In genomic region chr1:204574856-204575145, GRCh38 we compare ENCODE assay signal across 15 cellular contexts. TPM values are rescaled to one million over a fixed set of nuclear protein-coding genes. Genes with fewer than 3 reads are reported as not detected.
A peak's percentile ranks its signal among the peaks of the same experiment; 100 is the strongest.
DNase-seq lines count a peak whose midpoint lies in the region; TF ChIP-seq lines count a peak whose summit lies in the region.
"Had no signal": no experiment of that assay in that cellular context is flagged by ENCODE, and none has a peak within 500 bp of the region (broad histone marks: within the 10 kb centered on the region; RNA-seq: fewer than 3 reads in every experiment).

No MANE protein-coding gene starts in this region.

- H3K79me1 ChIP-seq in trophoblast cell (ENCODE audit: low read length): peaks cover 21% of the 10 kb centered on the region

- no peak for TF ChIP-seq CTCF in fibroblast of villous mesenchyme (IDR thresholded peaks at IDR 0.05; ENCODE audit: insufficient read depth, low read depth, low read length)

- H3K4ac ChIP-seq in trophoblast cell (ENCODE audit: low read depth, low read length): no peak overlapping the region

- H3K27ac ChIP-seq in HUES64 (ENCODE audit: low read depth, low read length) (peak overlapping the region; percentile 50; the same call in 1 of the 2 replicates), trophoblast cell (ENCODE audit: low read depth, low read length) (no peak overlapping the region)
- H3K27ac ChIP-seq: gastrocnemius medialis had no signal

- peak overlapping the region; percentile 52 for H3K14ac ChIP-seq in trophoblast cell (ENCODE audit: low read length)

- no peak overlapping the region for H3K18ac ChIP-seq in trophoblast cell (ENCODE audit: low read length)

- no peak overlapping the region for H3K4me2 ChIP-seq in trophoblast cell (ENCODE audit: low read length)

- H3K9me3 ChIP-seq in HUES64 (ENCODE audit: insufficient read depth, low read depth, low read length): no peaks in the 10 kb centered on the region
- no peaks in the 10 kb centered on the region for H3K9me3 ChIP-seq in trophoblast cell (ENCODE audit: insufficient read depth, low read depth, low read length)
- H3K9me3 ChIP-seq: gastrocnemius medialis had no signal

- H3K4me1 ChIP-seq in HUES64 (ENCODE audit: insufficient read depth, low read length) (peaks cover 64% of the 10 kb centered on the region), trophoblast cell (ENCODE audit: control insufficient read depth in 1 of 2, insufficient read depth in 2 of 2, low read length in 2 of 2) (peaks cover 25 to 39% of the 10 kb centered on the region in 2 experiments)
- H3K4me1 ChIP-seq: gastrocnemius medialis had no signal

- peak overlapping the region; percentile 65 for H2BK120ac ChIP-seq in trophoblast cell (ENCODE audit: insufficient read depth, low read length, poor library complexity)

- WGBS in HUES64: 70% methylated on average over 3 of the region's 3 CpGs
- no CpG with 5 or more reads among the region's 3 CpGs for WGBS in trophoblast cell (ENCODE audit: extremely low coverage, insufficient coverage, insufficient read length)

- no peaks in the 10 kb centered on the region for H3K36me3 ChIP-seq in HUES64 (ENCODE audit: insufficient read depth, low read length)
- no peaks in the 10 kb centered on the region for H3K36me3 ChIP-seq in trophoblast cell (ENCODE audit: control insufficient read depth in 1 of 2, insufficient read depth in 2 of 2, low read length in 2 of 2)

- H4K12ac ChIP-seq in trophoblast cell (ENCODE audit: low read depth, low read length): no peak overlapping the region

- H3K79me2 ChIP-seq in trophoblast cell (ENCODE audit: control insufficient read depth, insufficient read depth, low read length, poor library complexity): peaks cover 5% of the 10 kb centered on the region

- H3K23ac ChIP-seq in trophoblast cell (ENCODE audit: low read length): no peak overlapping the region

- peak overlapping the region; percentile 84 for H2BK12ac ChIP-seq in trophoblast cell (ENCODE audit: low read length)

- H3K27me3 ChIP-seq in HUES64 (ENCODE audit: insufficient read depth, low read length) (peaks cover 14% of the 10 kb centered on the region), trophoblast cell (ENCODE audit: insufficient read depth, low read length) (no peaks in the 10 kb centered on the region)
- H3K27me3 ChIP-seq: gastrocnemius medialis had no signal

- H2AK5ac ChIP-seq in trophoblast cell (ENCODE audit: low read length): peak overlapping the region; percentile 20

- H2BK5ac ChIP-seq in trophoblast cell (ENCODE audit: low read depth, low read length, poor library complexity): no peak overlapping the region

- H3K4me3 ChIP-seq in HUES64 (ENCODE audit: low read length): no peak overlapping the region
- H3K4me3 ChIP-seq in fibroblast of villous mesenchyme (ENCODE audit: low read depth, low read length): no peak overlapping the region
- H3K4me3 ChIP-seq in trophoblast cell (ENCODE audit: low read depth, low read length): no peak overlapping the region
- H3K4me3 ChIP-seq: gastrocnemius medialis, GM12878 had no signal

- DNase-seq in D341Med (ENCODE audit: low spot score) (peak; percentile 60), fibroblast of villous mesenchyme (ENCODE audit: low read depth) (peak; percentile 34), trophoblast cell (no peak), COR-L47 (lab: John Stamatoyannopoulos, UW) (no peak), NAMALWA (ENCODE audit: low spot score) (no peak)
- no peak for DNase-seq in activated effector memory CD4-positive, alpha-beta T cell treated with Interleukin-2 at 50 U/mL for 16 hours
- DNase-seq: activated CD4-positive, CD25-positive, alpha-beta regulatory T cell; activated CD8-positive, alpha-beta memory T cell treated with anti-CD3 and anti-CD28 coated beads, Interleukin-2, amount 50 U/mL, for 4 hours; activated naive CD8-positive, alpha-beta T cell treated with anti-CD3 and anti-CD28 coated beads, Interleukin-2, amount 10 ng/mL, durations not matched to agents 7 days and 5 days; gastrocnemius medialis; immature natural killer cell; NCI-H1436 treated with DMSO at 0.1 percent for 48 hours; T-cell had no signal

- H2AFZ ChIP-seq in trophoblast cell (ENCODE audit: insufficient read depth, low read length, poor library complexity): no peak overlapping the region

- no peak overlapping the region for H4K8ac ChIP-seq in trophoblast cell (ENCODE audit: low read depth, low read length)

- peak overlapping the region; percentile 58 for H4K91ac ChIP-seq in trophoblast cell (ENCODE audit: low read depth, low read length)

- H3K9ac ChIP-seq in HUES64 (ENCODE audit: low read depth, low read length): no peak overlapping the region
- H3K9ac ChIP-seq in trophoblast cell (ENCODE audit: low read length): no peak overlapping the region

RNA-seq across cellular contexts. Expression of gene MDM4, which starts 58.6 kb away (rescaled TPM):
- polyA plus RNA-seq in HUES64 (2013, experiment 1 of 2): 7.8 TPM
- polyA plus RNA-seq in HUES64 (2013, experiment 2 of 2): 10.2 TPM
- 29.0 and 32.4 TPM in 2 replicates for total RNA-seq in fibroblast of villous mesenchyme
- polyA plus RNA-seq in trophoblast cell (2013): 16.1 and 17.2 TPM in 2 replicates

Comparison
In these comparisons a context has a peak if more than half of its experiments do, and no peak if none do; other contexts are left out.
1. DNase-seq: peak in D341Med (single experiment) and fibroblast of villous mesenchyme (single experiment); none in trophoblast cell (0 of 2), activated effector memory CD4-positive, alpha-beta T cell treated with Interleukin-2 at 50 U/mL for 16 hours (single experiment), COR-L47 (single experiment) and NAMALWA (single experiment).